34 cellular contexts compared by ENCODE assay signal in the genomic region with DNA sequence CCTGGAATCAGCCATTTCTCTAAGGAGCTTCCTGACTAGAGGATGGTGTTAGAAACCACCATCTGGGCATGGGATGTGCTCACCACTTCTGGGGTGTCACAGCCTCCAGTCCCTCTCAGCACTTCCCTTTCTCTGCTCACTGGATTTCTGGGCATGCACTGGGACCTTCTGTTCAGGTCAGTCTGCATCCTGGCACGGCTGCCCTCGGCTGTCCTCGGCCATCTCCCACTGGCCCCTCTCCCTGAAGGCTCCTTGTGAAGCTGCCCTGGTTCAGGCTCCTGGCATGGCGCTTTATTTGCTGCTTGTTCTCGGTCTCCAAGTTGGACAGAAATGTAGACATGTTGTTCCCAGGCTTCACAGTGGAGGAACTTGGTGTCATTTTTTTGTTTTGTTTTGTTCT. TPM values are rescaled to one million over a fixed set of nuclear protein-coding genes. Genes with fewer than 3 reads are reported as not detected.
"Had no signal": no experiment of that assay in that cellular context is flagged by ENCODE, and none has a peak within 500 bp of the region (broad histone marks: within the 10 kb centered on the region; RNA-seq: fewer than 3 reads in every experiment).

No MANE protein-coding gene starts in this region.

- H3K9me3 ChIP-seq: adrenal gland, body of pancreas, Peyer's patch had no signal

- ATAC-seq: activated naive CD4-positive, alpha-beta T cell treated with anti-CD3 and anti-CD28 coated beads, Interleukin-2, amount 50 U/mL, for 72 hours; activated T-cell treated with anti-CD3 and anti-CD28 coated beads, Interleukin-2, amount 50 U/mL, for 4 hours; body of pancreas; PC-3; SK-N-SH treated with all-trans-retinoic acid at 6 μM for 48 hours had no signal

- H3K4me3 Mint-ChIP-seq: activated B cell treated with CpG ODN at 0.5 μM for 24 hours; activated CD4-positive, alpha-beta memory T cell treated with anti-CD3 and anti-CD28 coated beads for 36 hours; activated naive CD4-positive, alpha-beta T cell treated with anti-CD3 and anti-CD28 coated beads for 36 hours; activated T-cell treated with anti-CD3 and anti-CD28 coated beads, Interleukin-2, amount 50 U/mL, for 4 hours had no signal

- H3K4me1 Mint-ChIP-seq: activated B cell treated with CpG ODN at 0.5 μM for 24 hours had no signal

- H3K4me1 ChIP-seq: adrenal gland, body of pancreas, breast epithelium, Peyer's patch had no signal

- DNase-seq: activated B cell treated with CpG ODN at 0.5 μM for 24 hours; activated CD4-positive, alpha-beta memory T cell treated with anti-CD3 and anti-CD28 coated beads for 36 hours; activated CD4-positive, alpha-beta T cell treated with anti-CD3 and anti-CD28 coated beads for 4 hours; activated CD4-positive, alpha-beta T cell treated with anti-CD3 and anti-CD28 coated beads, Interleukin-2, amount 50 U/mL, for 1 hour; activated CD4-positive, CD25-positive, alpha-beta regulatory T cell treated with anti-CD3 and anti-CD28 coated beads, Interleukin-2, amount 50 U/mL, for 72 hours; activated gamma-delta T cell treated with Interleukin-2 at 50 U/mL for 16 hours; activated naive CD4-positive, alpha-beta T cell treated with anti-CD3 and anti-CD28 coated beads for 36 hours; activated T-cell treated with anti-CD3 and anti-CD28 coated beads for 4 hours; activated T-cell treated with anti-CD3 and anti-CD28 coated beads, Interleukin-2, amount 50 U/mL, for 4 hours; adrenal gland; body of pancreas; Kasumi-1; KG1; MG63; NCI-H1048; NCI-H1105 treated with DMSO at 0.1 percent for 48 hours; NCI-H1436; NCI-H1694; NCI-H1930; NCI-H345; NCI-H524 treated with DMSO at 0.1 percent for 48 hours; PC-3; RPMI8226; SIG-M5; T-helper 1 cell; T-helper 2 cell; T-helper 9 cell had no signal

- H3K9me3 Mint-ChIP-seq: activated B cell treated with CpG ODN at 0.5 μM for 24 hours; activated CD4-positive, alpha-beta memory T cell treated with anti-CD3 and anti-CD28 coated beads for 36 hours; activated naive CD4-positive, alpha-beta T cell treated with anti-CD3 and anti-CD28 coated beads for 36 hours; activated naive CD4-positive, alpha-beta T cell treated with anti-CD3 and anti-CD28 coated beads, Interleukin-2, amount 50 U/mL, for 72 hours; activated T-cell treated with anti-CD3 and anti-CD28 coated beads, Interleukin-2, amount 50 U/mL, for 4 hours had no signal

- H3K36me3 ChIP-seq: adrenal gland, breast epithelium, MG63, Peyer's patch had no signal

- H3K27ac ChIP-seq: adrenal gland, body of pancreas, breast epithelium, Peyer's patch, VCaP had no signal

- H3K27ac Mint-ChIP-seq: activated B cell treated with CpG ODN at 0.5 μM for 24 hours; activated CD4-positive, alpha-beta memory T cell treated with anti-CD3 and anti-CD28 coated beads for 36 hours; activated naive CD4-positive, alpha-beta T cell treated with anti-CD3 and anti-CD28 coated beads for 36 hours; activated naive CD4-positive, alpha-beta T cell treated with anti-CD3 and anti-CD28 coated beads, Interleukin-2, amount 50 U/mL, for 72 hours had no signal

- H3K27me3 ChIP-seq: adrenal gland, body of pancreas, Peyer's patch had no signal

- H3K36me3 Mint-ChIP-seq: activated CD4-positive, alpha-beta memory T cell treated with anti-CD3 and anti-CD28 coated beads for 36 hours had no signal

- H3K4me3 ChIP-seq: adrenal gland, body of pancreas, breast epithelium, MG63, Peyer's patch had no signal

RNA-seq across cellular contexts. Expression of a gene that starts 60.0 kb away (rescaled TPM):
- total RNA-seq: body of pancreas, NCI-H460, PC-3, Peyer's patch, SK-MEL-5 had no signal
